15 cellular contexts compared by ENCODE assay signal in genomic region chr10:16765532-16766365, GRCh38. TPM values are rescaled to one million over a fixed set of nuclear protein-coding genes. Genes with fewer than 3 reads are reported as not detected.
DNase-seq lines count a peak whose midpoint lies in the region; ATAC-seq and TF ChIP-seq lines count a peak whose summit lies in the region.
"Had no signal": no experiment of that assay in that cellular context is flagged by ENCODE, and none has a peak within 500 bp of the region (broad histone marks: within the 10 kb centered on the region; RNA-seq: fewer than 3 reads in every experiment).

No MANE protein-coding gene starts in this region.

- RAD21 ChIA-PET in HCT116 (lab: Charles Lee; ENCODE audit: low non-redundant PET in 1 of 2, low total read pairs in 2 of 2, uncharacterized antibody in 2 of 2, unreplicated experiment in 2 of 2), result no interaction called here

- no peaks in the 10 kb centered on the region for H3K79me2 ChIP-seq in HCT116 (ENCODE audit: insufficient read depth, low read length)

- H3K4me1 ChIP-seq in HCT116 (ENCODE audit: control insufficient read depth in 1 of 2, insufficient read depth in 2 of 2, low read length in 2 of 2) (no peaks in the 10 kb centered on the region), vagina (no peaks in the 10 kb centered on the region)
- H3K4me1 ChIP-seq: upper lobe of right lung had no signal

- no peak overlapping the region for H3K4me3 Mint-ChIP-seq in osteocyte (ENCODE audit: unreplicated experiment)
- H3K4me3 Mint-ChIP-seq in activated naive CD4-positive, alpha-beta T cell treated with anti-CD3 and anti-CD28 coated beads for 36 hours, result no peak overlapping the region
- H3K4me3 Mint-ChIP-seq: activated T-cell treated with anti-CD3 and anti-CD28 coated beads, Interleukin-2, amount 50 U/mL, for 24 hours had no signal

- H3K36me3 ChIP-seq in HCT116 (ENCODE audit: control insufficient read depth in 1 of 2, insufficient read depth in 2 of 2, low read length in 2 of 2) (no peaks in the 10 kb centered on the region), vagina (peaks cover 0 to 5% of the 10 kb centered on the region in 2 donors)

- H4K20me1 ChIP-seq in HCT116 (ENCODE audit: insufficient read depth), result no peaks in the 10 kb centered on the region

- no peaks in the 10 kb centered on the region for H3K4me1 Mint-ChIP-seq in osteocyte (ENCODE audit: unreplicated experiment)
- peaks cover 12% of the 10 kb centered on the region for H3K4me1 Mint-ChIP-seq in activated naive CD4-positive, alpha-beta T cell treated with anti-CD3 and anti-CD28 coated beads for 36 hours (ENCODE audit: low read depth)

- H3K9me2 ChIP-seq in HCT116 (ENCODE audit: insufficient read depth), result no peaks in the 10 kb centered on the region

- no peak for DNase-seq in HCT116 (ENCODE audit: low read depth, low spot score)
- DNase-seq in osteocyte (ENCODE audit: extremely low spot score, unreplicated experiment), result peak; percentile 74
- DNase-seq in activated naive CD4-positive, alpha-beta T cell treated with anti-CD3 and anti-CD28 coated beads for 36 hours, result no peak
- DNase-seq in vagina (ENCODE audit: extremely low spot score in 2 of 2), result no peak
- no peak for DNase-seq in hippocampal formation (lab: John Stamatoyannopoulos, UW)
- DNase-seq: activated T-cell treated with anti-CD3 and anti-CD28 coated beads, Interleukin-2, amount 50 U/mL, for 24 hours; Karpas-422; naive B cell; NCI-H2227 treated with DMSO at 0.1 percent for 48 hours; sigmoid colon; upper lobe of right lung had no signal

- no peak for TF ChIP-seq RAD21 in HCT116 (IDR thresholded peaks at IDR 0.05; ENCODE audit: low read depth)

- no peaks in the 10 kb centered on the region for H3K27me3 Mint-ChIP-seq in osteocyte (ENCODE audit: unreplicated experiment)
- H3K27me3 Mint-ChIP-seq in activated naive CD4-positive, alpha-beta T cell treated with anti-CD3 and anti-CD28 coated beads for 36 hours (ENCODE audit: low read depth), result no peaks in the 10 kb centered on the region
- H3K27me3 Mint-ChIP-seq: activated T-cell treated with anti-CD3 and anti-CD28 coated beads, Interleukin-2, amount 50 U/mL, for 24 hours; naive B cell had no signal

- H3K4me3 ChIP-seq in HCT116 (replicated peaks in 1 of 2; ENCODE audit: low read depth in 1 of 2, low read length in 2 of 2) (no peak overlapping the region), vagina (no peak overlapping the region)
- H3K4me3 ChIP-seq: sigmoid colon, upper lobe of right lung had no signal

- TF ChIP-seq CTCF in HCT116 (IDR thresholded peaks at IDR 0.05 in 2 of 3, conservative IDR thresholded peaks at IDR 0.05 in 1 of 3; ENCODE audit: borderline replicate concordance in 1 of 3, insufficient read depth in 1 of 3, low read depth in 2 of 3, low read length in 2 of 3) (no peak), osteocyte (IDR thresholded peaks at IDR 0.05) (no peak), vagina (IDR thresholded peaks at IDR 0.05) (no peak)

- H3K9ac ChIP-seq in HCT116 (ENCODE audit: low read length), result no peak overlapping the region

- H3K27ac ChIP-seq in HCT116 (ENCODE audit: low read depth, low read length), result no peak overlapping the region
- no peak overlapping the region for H3K27ac ChIP-seq in vagina
- H3K27ac ChIP-seq: epithelial cell of prostate, RWPE1, sigmoid colon, upper lobe of right lung had no signal

- no peak for TF ChIP-seq POLR2A in HCT116 (IDR thresholded peaks at IDR 0.05; ENCODE audit: borderline replicate concordance, extremely low read depth, insufficient read depth, insufficient read length)
- TF ChIP-seq POLR2A in vagina (IDR thresholded peaks at IDR 0.05), result no peak

- POLR2A ChIA-PET in HCT116 (lab: Charles Lee), result no interaction called here

- no peak overlapping the region for H3K27ac Mint-ChIP-seq in osteocyte (ENCODE audit: unreplicated experiment)
- no peak overlapping the region for H3K27ac Mint-ChIP-seq in activated naive CD4-positive, alpha-beta T cell treated with anti-CD3 and anti-CD28 coated beads for 36 hours
- H3K27ac Mint-ChIP-seq: activated T-cell treated with anti-CD3 and anti-CD28 coated beads, Interleukin-2, amount 50 U/mL, for 24 hours had no signal

- no peaks in the 10 kb centered on the region for H3K9me3 Mint-ChIP-seq in osteocyte (ENCODE audit: unreplicated experiment)
- no peaks in the 10 kb centered on the region for H3K9me3 Mint-ChIP-seq in activated naive CD4-positive, alpha-beta T cell treated with anti-CD3 and anti-CD28 coated beads for 36 hours
- H3K9me3 Mint-ChIP-seq: activated T-cell treated with anti-CD3 and anti-CD28 coated beads, Interleukin-2, amount 50 U/mL, for 24 hours; naive B cell had no signal

- H3K9me3 ChIP-seq in HCT116 (ENCODE audit: control insufficient read depth in 1 of 2, insufficient read depth in 1 of 2, low read depth in 1 of 2, low read length in 2 of 2), result no peaks in the 10 kb centered on the region
- H3K9me3 ChIP-seq in vagina, result no peaks in the 10 kb centered on the region
- H3K9me3 ChIP-seq: sigmoid colon, upper lobe of right lung had no signal

- ATAC-seq in GM18870 (IDR thresholded peaks at IDR 0.05; ENCODE audit: unreplicated experiment), result peak; percentile 65
- ATAC-seq in HCT116, result peak; percentile 46; the same call in 1 of the 2 replicates
- ATAC-seq in HG03439 (IDR thresholded peaks at IDR 0.05; ENCODE audit: unreplicated experiment), result peak; percentile 79
- ATAC-seq: upper lobe of right lung had no signal

- CTCF ChIA-PET in HCT116 (lab: Charles Lee), result no interaction called here
- CTCF ChIA-PET in activated naive CD4-positive, alpha-beta T cell treated with anti-CD3 and anti-CD28 coated beads for 36 hours (lab: Charles Lee), result no interaction called here

- no peak overlapping the region for H2AFZ ChIP-seq in HCT116 (ENCODE audit: low read depth, low read length, poor library complexity, severe bottlenecking)

- no TSS peak for BruUV-seq in HCT116 (replicated peaks; lab: Mats Ljungman, UMichigan)

- no peaks in the 10 kb centered on the region for H3K27me3 ChIP-seq in HCT116 (ENCODE audit: insufficient read depth, low read length)
- no peaks in the 10 kb centered on the region for H3K27me3 ChIP-seq in vagina
- H3K27me3 ChIP-seq: sigmoid colon, upper lobe of right lung had no signal

- no peak overlapping the region for H3K4me2 ChIP-seq in HCT116 (ENCODE audit: low read length)

- intact Hi-C loops in HCT116 (cut with micrococcal nuclease), result no loop called here
- intact Hi-C loops in activated naive CD4-positive, alpha-beta T cell treated with anti-CD3 and anti-CD28 coated beads for 36 hours (cut with micrococcal nuclease), result no loop called here
- intact Hi-C loops in vagina (cut with DNase I), result no loop called here

- H3K36me3 Mint-ChIP-seq in osteocyte (ENCODE audit: unreplicated experiment), result peaks cover 16% of the 10 kb centered on the region
- peaks cover 9% of the 10 kb centered on the region for H3K36me3 Mint-ChIP-seq in activated naive CD4-positive, alpha-beta T cell treated with anti-CD3 and anti-CD28 coated beads for 36 hours (ENCODE audit: low read depth)

TF ChIP-seq in HCT116, 20 proteins besides CTCF, POLR2A, EP300 and RAD21:
- TF ChIP-seq TCF7L2 (IDR thresholded peaks at IDR 0.05; ENCODE audit: borderline replicate concordance, extremely low read depth, insufficient read depth, insufficient read length) (no peak), MAX (IDR thresholded peaks at IDR 0.05) (no peak), POLR2AphosphoS5 (IDR thresholded peaks at IDR 0.05; ENCODE audit: low read depth, low read length) (no peak), JUND (IDR thresholded peaks at IDR 0.05) (no peak), ELF1 (IDR thresholded peaks at IDR 0.05; ENCODE audit: borderline replicate concordance, low read depth) (no peak)

RNA-seq across cellular contexts. Expression of gene RSU1, which starts 51.5 kb away (rescaled TPM):
- total RNA-seq in HCT116 (2021; ENCODE audit: unreplicated experiment), result 29.5 TPM
- polyA plus RNA-seq in HCT116 (2012), result 14.2 and 17.4 TPM in 2 replicates
- total RNA-seq in osteocyte, result 92.0 and 99.0 TPM in 2 replicates
- total RNA-seq in activated naive CD4-positive, alpha-beta T cell treated with anti-CD3 and anti-CD28 coated beads for 36 hours, result 10 to 100 TPM; 43.4 to 45.1 TPM
- total RNA-seq in vagina, result 50.3 TPM
